In genomic region chr11:77593883-77594282, GRCh38 we compare ENCODE assay signal across 1 cellular context.
TF ChIP-seq lines count a peak whose summit lies in the region.

No MANE protein-coding gene starts in this region.

TF ChIP-seq in HepG2, 621 proteins besides CTCF, POLR2A, EP300 and RAD21 (continued from another document):
- peak; percentile 68 for TF ChIP-seq PAXIP1 (CRISPR knock-in tag; conservative IDR thresholded peaks at IDR 0.05)
- TF ChIP-seq HMGXB4 (CRISPR knock-in tag; IDR thresholded peaks at IDR 0.05; ENCODE audit: borderline replicate concordance in 1 of 2, low read depth in 1 of 2) = peak in 1 of 2 experiments; percentile 18; a peak in 1 of 4 replicates
- TF ChIP-seq SOX5 (CRISPR knock-in tag; IDR thresholded peaks at IDR 0.05; ENCODE audit: borderline replicate concordance) = peak; percentile 92
- TF ChIP-seq HNF4G (IDR thresholded peaks at IDR 0.05; ENCODE audit: borderline replicate concordance, low read depth, low read length) = peak; percentile 57; the same call in 1 of the 2 replicates
- no peak for TF ChIP-seq HNF4G (CRISPR knock-in tag; IDR thresholded peaks at IDR 0.05; ENCODE audit: borderline replicate concordance, low read depth)
- TF ChIP-seq ZNF331 (CRISPR knock-in tag; IDR thresholded peaks at IDR 0.05) = 0 out of 2 replicates have a peak, but pooled peaks have one; percentile 12
- TF ChIP-seq MIXL1 (CRISPR knock-in tag; IDR thresholded peaks at IDR 0.05) = peak; percentile 67; the same call in 1 of the 2 replicates
- TF ChIP-seq ZBTB34 (CRISPR knock-in tag; IDR thresholded peaks at IDR 0.05) = 0 out of 2 replicates have a peak, but pooled peaks have one; percentile 24
- TF ChIP-seq MXI1 (IDR thresholded peaks at IDR 0.05; ENCODE audit: borderline replicate concordance, low read depth, low read length) = peak; percentile 18; the same call in 1 of the 3 replicates
- TF ChIP-seq ARNT (IDR thresholded peaks at IDR 0.05) = no peak
- no peak for TF ChIP-seq ZBTB42 (CRISPR knock-in tag; IDR thresholded peaks at IDR 0.05)
- no peak for TF ChIP-seq AKAP8 (CRISPR knock-in tag; IDR thresholded peaks at IDR 0.05)
- no peak for TF ChIP-seq GPBP1L1 (CRISPR knock-in tag; IDR thresholded peaks at IDR 0.05)
- TF ChIP-seq SP5 (CRISPR knock-in tag; IDR thresholded peaks at IDR 0.05; ENCODE audit: borderline replicate concordance, low read depth) = 0 out of 2 replicates have a peak, but pooled peaks have one; percentile 13
- peak; percentile 73; the same call in 1 of the 2 replicates for TF ChIP-seq AHDC1 (CRISPR knock-in tag; IDR thresholded peaks at IDR 0.05; ENCODE audit: borderline replicate concordance)
- TF ChIP-seq LCORL (IDR thresholded peaks at IDR 0.05) = no peak
- peak; percentile 27; the same call in 1 of the 2 replicates for TF ChIP-seq LCORL (CRISPR knock-in tag; IDR thresholded peaks at IDR 0.05)
- no peak for TF ChIP-seq ZBTB43 (CRISPR knock-in tag; conservative IDR thresholded peaks at IDR 0.05)
- peak; percentile 72 for TF ChIP-seq FOXA3 (CRISPR knock-in tag; IDR thresholded peaks at IDR 0.05)
- TF ChIP-seq REXO4 (CRISPR knock-in tag; IDR thresholded peaks at IDR 0.05; ENCODE audit: borderline replicate concordance) = no peak
- peak; percentile 86 for TF ChIP-seq HNF4A (CRISPR knock-in tag; IDR thresholded peaks at IDR 0.05)
- TF ChIP-seq RBM39 (IDR thresholded peaks at IDR 0.05; ENCODE audit: low read depth, low read length, poor library complexity, severe bottlenecking) = no peak
- no peak for TF ChIP-seq ZNF567 (CRISPR knock-in tag; IDR thresholded peaks at IDR 0.05; ENCODE audit: borderline replicate concordance)
- TF ChIP-seq ZNF644 (CRISPR knock-in tag; IDR thresholded peaks at IDR 0.05; ENCODE audit: low read depth) = peak; percentile 93
- peak; percentile 36; the same call in 1 of the 2 replicates for TF ChIP-seq ARID3A (IDR thresholded peaks at IDR 0.05; ENCODE audit: low read depth, low read length)
- 0 out of 2 replicates have a peak, but pooled peaks have one; percentile 36 for TF ChIP-seq HDAC2 (CRISPR knock-in tag; IDR thresholded peaks at IDR 0.05)
- TF ChIP-seq FOXJ3 (CRISPR knock-in tag; IDR thresholded peaks at IDR 0.05; ENCODE audit: borderline replicate concordance) = peak; percentile 59; the same call in 1 of the 2 replicates
